Comparison of ENCODE assay signal across 11 cellular contexts in the genomic region with DNA sequence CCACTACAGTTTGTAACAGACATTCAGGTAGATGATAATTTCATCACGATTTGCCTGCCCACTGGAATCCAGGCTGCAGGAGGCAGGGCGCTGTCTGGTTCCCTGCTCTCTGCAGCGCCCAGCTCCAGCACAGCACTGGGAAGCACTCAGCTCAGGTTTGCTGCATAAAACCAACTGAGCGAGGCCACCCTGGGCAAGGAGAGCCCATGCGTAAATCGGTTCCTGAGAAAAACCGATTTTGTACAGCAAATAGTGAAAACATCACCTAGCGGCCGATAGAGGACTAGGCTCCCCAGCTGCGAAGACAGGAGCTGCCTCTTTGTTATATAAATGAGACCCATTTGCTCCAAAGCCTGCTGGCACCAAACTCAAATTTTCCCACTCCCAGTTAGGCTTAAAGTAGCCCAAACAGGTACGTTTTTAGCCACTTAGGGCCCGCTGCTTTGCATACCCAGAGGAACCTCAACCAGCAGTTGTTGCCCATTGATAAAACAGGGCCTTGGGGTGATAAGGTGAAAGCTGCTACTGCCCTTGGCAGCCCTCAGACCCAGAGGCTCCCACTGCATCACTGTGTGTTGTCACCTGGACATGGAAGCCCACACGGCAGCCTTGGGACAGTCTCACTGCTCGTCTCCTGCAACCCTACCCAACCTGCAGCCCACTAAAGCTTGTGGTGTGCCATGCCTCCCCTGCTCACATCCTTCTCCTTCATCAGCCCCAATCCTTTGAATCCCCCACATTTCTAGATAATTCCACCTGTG. TPM values are rescaled to one million over a fixed set of nuclear protein-coding genes. Genes with fewer than 3 reads are reported as not detected.
DNase-seq lines count a peak whose midpoint lies in the region; ATAC-seq, FAIRE-seq and TF ChIP-seq lines count a peak whose summit lies in the region.
"Had no signal": no experiment of that assay in that cellular context is flagged by ENCODE, and none has a peak within 500 bp of the region (broad histone marks: within the 10 kb centered on the region; RNA-seq: fewer than 3 reads in every experiment).

No MANE protein-coding gene starts in this region.

- H2AK5ac ChIP-seq in H1 (ENCODE audit: low read depth, low read length), result no peak overlapping the region

- no peak overlapping the region for H4K5ac ChIP-seq in H1 (ENCODE audit: insufficient read length, low read depth, low read length)

- no peaks in the 10 kb centered on the region for H3K23me2 ChIP-seq in H1 (ENCODE audit: low read depth, low read length)

- no peak overlapping the region for H4K8ac ChIP-seq in H1 (ENCODE audit: extremely low read depth, insufficient read depth, low read length)

- CTCF ChIA-PET in H1 (lab: Charles Lee; ENCODE audit: partially characterized antibody), result interaction anchor here (0.6 to 6.1 kb wide), 72 partner anchors 8 to 1339 kb away, joined by 3 to 58 read pairs (median 5); a partner anchor contains a TSS

- no peak overlapping the region for H2BK120ac ChIP-seq in H1 (replicated peaks; ENCODE audit: low read depth, low read length)

- peak overlapping the region; percentile 73 for H2BK15ac ChIP-seq in H1 (ENCODE audit: low read length)

- peak overlapping the region; percentile 50 to 53; a peak in 3 of 4 replicates for H3K4me2 ChIP-seq in H1 (ENCODE audit: insufficient read depth in 1 of 2, low read depth in 2 of 2, low read length in 2 of 2)

- peak; percentile 41 to 66 for TF ChIP-seq RAD21 in H1 (IDR thresholded peaks at IDR 0.05 in 1 of 2, conservative IDR thresholded peaks at IDR 0.05 in 1 of 2; ENCODE audit: low read depth in 2 of 2, low read length in 2 of 2)

- no peak overlapping the region for H3K27ac ChIP-seq in H1 (ENCODE audit: low read depth, low read length)
- no peak overlapping the region for H3K27ac ChIP-seq in psoas muscle

- FAIRE-seq in H1 (lab: Jason Lieb, UNC), result peak; percentile 24

- H3K4me3 ChIP-seq in GM12864 (ENCODE audit: low read depth, low read length) (no peak overlapping the region), NT2/D1 (ENCODE audit: insufficient read length, low read depth) (no peak overlapping the region), H1 (ENCODE audit: extremely low read depth in 1 of 4, insufficient read depth in 2 of 4, low read depth in 3 of 4, low read length in 4 of 4) (0 out of 8 replicates have a peak overlapping the region, but pooled peaks of 1 of the 4 experiments have one; percentile 10), psoas muscle (no peak overlapping the region)

- intact Hi-C loops in psoas muscle (cut with DNase I), result loop anchor here (5.0 kb wide), 2 partner anchors 79 to 259 kb away; a partner anchor contains a TSS

- DNase-seq in GM12864 (ENCODE audit: low read depth) (no peak), NT2/D1 (ENCODE audit: low read depth, low spot score) (peak; percentile 62), H1 (ENCODE audit: low read depth in 1 of 2, low spot score in 2 of 2) (peak; percentile 33 to 60), psoas muscle (peak; percentile 4 to 37), erythroblast (lab: John Stamatoyannopoulos, UW) (no peak), NCI-H345 treated with DMSO at 0.1 percent for 48 hours (lab: John Stamatoyannopoulos, UW; ENCODE audit: unreplicated experiment) (no peak), KG1 (lab: John Stamatoyannopoulos, UW) (no peak)
- no peak for DNase-seq in activated CD4-positive, alpha-beta T cell treated with anti-CD3 and anti-CD28 coated beads, Interleukin-2, amount 50 U/mL, for 1 hour
- DNase-seq: activated CD4-positive, alpha-beta T cell treated with anti-CD3 and anti-CD28 coated beads, Interleukin-2, amount 10 ng/mL, durations not matched to agents 24 days and 14 days; effector CD4-positive, alpha-beta T cell; NCI-H2029 had no signal

- H4K91ac ChIP-seq in H1 (replicated peaks; ENCODE audit: insufficient read length, low read length), result peak overlapping the region; percentile 29

- H3K4me1 ChIP-seq in NT2/D1 (ENCODE audit: insufficient read depth, insufficient read length) (peaks cover 25% of the 10 kb centered on the region), H1 (replicated peaks in 1 of 4; ENCODE audit: control insufficient read depth in 3 of 4, insufficient read depth in 4 of 4, low read length in 3 of 4) (peaks cover 0 to 21% (median 8%) of the 10 kb centered on the region in 4 experiments; a peak in 6 of 7 replicates), psoas muscle (peaks cover 3% of the 10 kb centered on the region)

- H3K27me3 ChIP-seq in NT2/D1 (ENCODE audit: insufficient read depth, insufficient read length), result peaks cover 4% of the 10 kb centered on the region
- H3K27me3 ChIP-seq in H1 (replicated peaks in 1 of 4; ENCODE audit: control insufficient read depth in 3 of 4, extremely low read depth in 1 of 4, insufficient read depth in 3 of 4, low read length in 3 of 4), result peaks cover 0 to 3% (median 1%) of the 10 kb centered on the region in 4 experiments; a peak in 5 of 7 replicates
- no peaks in the 10 kb centered on the region for H3K27me3 ChIP-seq in psoas muscle (ENCODE audit: insufficient read depth in 3 of 3, low read length in 2 of 3)

- peak overlapping the region; percentile 93; the same call in 1 of the 2 replicates for H2AFZ ChIP-seq in H1 (ENCODE audit: low read length)

- no peaks in the 10 kb centered on the region for H3K79me2 ChIP-seq in H1 (ENCODE audit: control insufficient read depth in 1 of 2, insufficient read depth in 2 of 2, low read length in 2 of 2)

- peak overlapping the region; percentile 53; the same call in 1 of the 2 replicates for H2BK20ac ChIP-seq in H1 (ENCODE audit: low read length)

- peak overlapping the region; percentile 53 for H3K9ac ChIP-seq in NT2/D1 (ENCODE audit: insufficient read length, low read depth)
- H3K9ac ChIP-seq in H1 (replicated peaks in 1 of 4; ENCODE audit: extremely low read depth in 1 of 4, low read depth in 3 of 4, low read length in 3 of 4), result no peak overlapping the region

- H3K14ac ChIP-seq in H1 (ENCODE audit: insufficient read length), result no peak overlapping the region

- no peak for TF ChIP-seq POLR2A in H1 (IDR thresholded peaks at IDR 0.05; ENCODE audit: control extremely low read depth in 1 of 2, low read depth in 2 of 2, low read length in 2 of 2)
- no peak for TF ChIP-seq POLR2A in erythroblast (IDR thresholded peaks at IDR 0.05; ENCODE audit: low read length)

- H2BK5ac ChIP-seq in H1 (ENCODE audit: low read depth, low read length), result peak overlapping the region; percentile 32; the same call in 1 of the 2 replicates

- POLR2A ChIA-PET in H1 (lab: Charles Lee; ENCODE audit: partially characterized antibody), result interaction anchor here (1.4 kb wide), 2 partner anchors 8 to 133 kb away, joined by 4 to 5 read pairs; no protein-coding TSS in a partner anchor

- no peaks in the 10 kb centered on the region for H4K20me1 ChIP-seq in H1 (replicated peaks in 1 of 2; ENCODE audit: control insufficient read depth in 1 of 2, insufficient read depth in 2 of 2, low read length in 2 of 2)

- H3K36me3 ChIP-seq in NT2/D1 (ENCODE audit: insufficient read depth, insufficient read length, low read length) (no peaks in the 10 kb centered on the region), H1 (ENCODE audit: control insufficient read depth in 2 of 4, insufficient read depth in 4 of 4, low read length in 3 of 4) (no peaks in the 10 kb centered on the region), psoas muscle (ENCODE audit: insufficient read depth in 1 of 2, low read depth in 1 of 2) (peaks cover 0 to 56% of the 10 kb centered on the region in 2 donors)

- no peak for ATAC-seq in psoas muscle

- peak; percentile 16 for TF ChIP-seq CTCF in GM12864 (IDR thresholded peaks at IDR 0.05; ENCODE audit: low read depth, low read length, missing control alignments)
- peak in 2 of 3 experiments; percentile 66 to 72; a peak in 3 of 4 replicates for TF ChIP-seq CTCF in H1 (IDR thresholded peaks at IDR 0.05; ENCODE audit: control extremely low read depth in 1 of 3, insufficient read depth in 1 of 3, low read depth in 1 of 3, low read length in 3 of 3)
- no peak for TF ChIP-seq CTCF in psoas muscle (IDR thresholded peaks at IDR 0.05)

- no peaks in the 10 kb centered on the region for H3K79me1 ChIP-seq in H1 (ENCODE audit: low read depth, low read length)

- H3K18ac ChIP-seq in H1 (ENCODE audit: extremely low read depth, low read length), result peak overlapping the region; percentile 64; the same call in 1 of the 2 replicates

- 38% methylated on average over 14 of the region's 14 CpGs; no CpG with 5 or more reads in 1 of the 2 experiments for WGBS in H1 (ENCODE audit: extremely low coverage in 1 of 2, insufficient coverage in 1 of 2, insufficient read length in 1 of 2, insufficient replicate concordance in 2 of 2, low coverage in 1 of 2, low lambda C conversion rate in 2 of 2, missing lambda C conversion rate in 1 of 2), 2 experiments
- 70 to 82% (median 80%) methylated on average over 14 of the region's 14 CpGs for WGBS in psoas muscle, 3 donors

- H3K56ac ChIP-seq in H1 (replicated peaks; ENCODE audit: insufficient read length, low read depth, low read length), result no peak overlapping the region

- H3K23ac ChIP-seq in H1 (ENCODE audit: insufficient read length), result no peak overlapping the region

- H3K9me3 ChIP-seq in NT2/D1 (ENCODE audit: insufficient read depth, low read length) (no peaks in the 10 kb centered on the region), H1 (ENCODE audit: insufficient read depth in 2 of 2, low read depth in 1 of 2, low read length in 1 of 2) (no peaks in the 10 kb centered on the region), psoas muscle (no peaks in the 10 kb centered on the region)

- H3K4ac ChIP-seq in H1 (replicated peaks; ENCODE audit: insufficient read length, low read depth, low read length), result no peak overlapping the region

- peak overlapping the region; percentile 71; the same call in 1 of the 2 replicates for H2BK12ac ChIP-seq in H1 (ENCODE audit: low read depth, low read length)

- TF ChIP-seq EP300 in H1 (IDR thresholded peaks at IDR 0.05; ENCODE audit: borderline replicate concordance in 1 of 2, low read depth in 2 of 2, low read length in 2 of 2), result no peak

RNA-seq across cellular contexts. Expression of a gene that starts 47.5 kb away (rescaled TPM):
- total RNA-seq in H1 (2021; fragmentation: NEBNext Ultra II Directional; extraction: Animal tissue kit (Norgen Biotek cat#: 25700)), result 1.6 TPM in 2 replicates
- polyA plus RNA-seq in H1 (2011; rRNA removed) (0.98 and 1.6 TPM in 2 replicates), psoas muscle (10 to 100 TPM; 12.9 to 40.1 (median 21.6) TPM)
- polyA plus RNA-seq in H1 (2011; cell fraction: cytosol; rRNA removed), result 1.5 TPM
- 3.1 TPM for polyA plus RNA-seq in H1 (2011; cell fraction: nucleus; rRNA removed)
- polyA plus RNA-seq in H1 (2012, experiment 1 of 2), result 1.1 to 1.9 TPM (median 1.5 TPM) in 4 replicates
- 0.80 TPM for polyA plus RNA-seq in H1 (2012, experiment 2 of 2)
- polyA plus RNA-seq in H1 (2013, experiment 1 of 2), result 0.49 TPM
- 0.83 TPM for polyA plus RNA-seq in H1 (2013, experiment 2 of 2)
- 1.7 and 2.2 TPM in 2 replicates for polyA minus RNA-seq in H1 (2011; rRNA and poly(A)+ RNA removed)
- 0.81 TPM for polyA minus RNA-seq in H1 (2011; cell fraction: cytosol; rRNA and poly(A)+ RNA removed)
- polyA minus RNA-seq in H1 (2011; cell fraction: nucleus; rRNA and poly(A)+ RNA removed), result 5.3 TPM
- total RNA-seq in psoas muscle, result 100 to 1,000 TPM in 1 of 4 donors, 10 to 100 TPM in 3; 34.5 to 121 (median 62.7) TPM
- total RNA-seq: activated CD4-positive, alpha-beta T cell treated with anti-CD3 and anti-CD28 coated beads, Interleukin-2, amount 10 ng/mL, durations not matched to agents 24 days and 14 days had no signal

RNA-seq across cellular contexts. Expression of a gene that starts 49.0 kb away (rescaled TPM):
- total RNA-seq in H1 (2021; fragmentation: NEBNext Ultra II Directional; extraction: Animal tissue kit (Norgen Biotek cat#: 25700)), result 22.7 and 30.2 TPM in 2 replicates
- polyA plus RNA-seq in H1 (2011; rRNA removed), result 56.4 and 70.1 TPM in 2 replicates
- 57.6 TPM for polyA plus RNA-seq in H1 (2011; cell fraction: cytosol; rRNA removed)
- 94.1 TPM for polyA plus RNA-seq in H1 (2011; cell fraction: nucleus; rRNA removed)
- polyA plus RNA-seq in H1 (2012, experiment 1 of 2), result 22.8 to 34.2 TPM (median 32.2 TPM) in 4 replicates
- polyA plus RNA-seq in H1 (2012, experiment 2 of 2), result 36.8 TPM
- 38.6 TPM for polyA plus RNA-seq in H1 (2013, experiment 1 of 2)
- 42.0 TPM for polyA plus RNA-seq in H1 (2013, experiment 2 of 2)
- polyA minus RNA-seq in H1 (2011; rRNA and poly(A)+ RNA removed), result 48.7 and 58.0 TPM in 2 replicates
- 28.3 TPM for polyA minus RNA-seq in H1 (2011; cell fraction: cytosol; rRNA and poly(A)+ RNA removed)
- 44.6 TPM for polyA minus RNA-seq in H1 (2011; cell fraction: nucleus; rRNA and poly(A)+ RNA removed)
- 10 to 100 TPM; 37.5 to 58.9 (median 45.3) TPM for total RNA-seq in psoas muscle
- 10 to 100 TPM; 28.7 to 36.9 (median 34.7) TPM for polyA plus RNA-seq in psoas muscle

Comparison
In these comparisons a context has a peak if more than half of its experiments do, and no peak if none do; other contexts are left out.
1. DNase-seq: peak in NT2/D1 (single experiment), H1 (2 of 2) and psoas muscle (2 of 2); none in GM12864 (single experiment), erythroblast (0 of 2), NCI-H345 treated with DMSO at 0.1 percent for 48 hours (single experiment), KG1 (single experiment) and activated CD4-positive, alpha-beta T cell treated with anti-CD3 and anti-CD28 coated beads, Interleukin-2, amount 50 U/mL, for 1 hour (single experiment).
2. RNA of a gene that starts 47.5 kb away (total RNA-seq): 34.5 to 121 TPM in psoas muscle; 1.6 TPM in H1; every median in the first group is over 10 times any median in the second.